In the genomic region with DNA sequence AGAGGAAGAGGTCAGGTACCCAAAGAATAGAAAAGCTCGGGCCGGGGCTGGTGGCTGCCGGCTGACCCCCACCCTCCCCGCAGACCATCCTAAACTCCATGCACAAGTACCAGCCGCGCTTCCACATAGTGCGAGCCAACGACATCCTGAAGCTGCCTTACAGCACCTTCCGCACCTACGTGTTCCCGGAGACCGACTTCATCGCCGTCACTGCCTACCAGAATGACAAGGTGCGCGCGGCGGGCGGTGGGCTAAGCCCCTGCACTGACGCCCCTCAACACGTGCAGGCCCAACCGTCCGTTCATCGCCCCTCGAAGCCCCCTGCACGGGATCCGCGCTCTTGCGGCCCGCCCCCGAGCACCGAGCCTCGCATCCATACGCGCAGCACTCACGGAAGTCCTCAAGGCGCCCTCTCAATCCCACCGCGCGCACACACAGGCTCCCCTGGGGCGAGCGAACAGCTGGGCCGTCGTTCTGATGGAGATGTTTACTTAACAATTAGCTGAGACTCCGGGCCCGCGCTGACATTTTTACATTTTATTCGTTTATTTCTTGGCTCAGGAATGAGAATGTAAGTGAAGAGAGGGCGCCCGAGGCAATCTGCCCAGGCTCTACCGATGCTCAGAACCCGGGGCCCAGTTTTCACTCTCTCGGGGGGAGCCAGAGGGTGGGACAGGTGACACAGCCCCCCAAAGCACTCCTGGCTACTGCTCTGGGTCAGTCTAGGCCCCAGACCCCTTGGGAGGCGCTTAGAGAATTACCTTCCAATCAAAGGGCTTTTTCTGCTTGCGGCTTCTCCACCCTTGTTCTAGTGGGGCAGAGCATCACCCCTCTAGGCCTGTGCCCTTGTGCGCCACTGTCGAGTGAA, we compare ENCODE assay signal across 2 cellular contexts.
TF ChIP-seq lines count a peak whose summit lies in the region.

No MANE protein-coding gene starts in this region.

TF ChIP-seq in IMR-90, 13 proteins besides CTCF, POLR2A, EP300 and RAD21:
- TF ChIP-seq RFX5 (IDR thresholded peaks at IDR 0.05; ENCODE audit: low read depth, low read length) (no peak), USF2 (IDR thresholded peaks at IDR 0.05; ENCODE audit: low read depth, low read length) (no peak), BHLHE40 (IDR thresholded peaks at IDR 0.05; ENCODE audit: low read depth, low read length) (no peak), FOS (IDR thresholded peaks at IDR 0.05; ENCODE audit: low read depth, low read length) (no peak), CEBPB (IDR thresholded peaks at IDR 0.05; ENCODE audit: low read depth, low read length) (no peak), RCOR1 (IDR thresholded peaks at IDR 0.05; ENCODE audit: insufficient replicate concordance, low read length) (no peak), CHD1 (IDR thresholded peaks at IDR 0.05; ENCODE audit: low read depth, low read length) (no peak; the same call in 1 of the 2 replicates), MAFK (IDR thresholded peaks at IDR 0.05; ENCODE audit: low read depth, low read length) (no peak), MXI1 (IDR thresholded peaks at IDR 0.05; ENCODE audit: borderline replicate concordance, low read depth, low read length) (no peak), NFE2L2 (IDR thresholded peaks at IDR 0.05; ENCODE audit: low read depth, low read length) (no peak), MAZ (IDR thresholded peaks at IDR 0.05; ENCODE audit: borderline replicate concordance, low read depth, low read length) (no peak), SMC3 (IDR thresholded peaks at IDR 0.05; ENCODE audit: low read depth, low read length) (no peak)
- TF ChIP-seq, protein P1, sequence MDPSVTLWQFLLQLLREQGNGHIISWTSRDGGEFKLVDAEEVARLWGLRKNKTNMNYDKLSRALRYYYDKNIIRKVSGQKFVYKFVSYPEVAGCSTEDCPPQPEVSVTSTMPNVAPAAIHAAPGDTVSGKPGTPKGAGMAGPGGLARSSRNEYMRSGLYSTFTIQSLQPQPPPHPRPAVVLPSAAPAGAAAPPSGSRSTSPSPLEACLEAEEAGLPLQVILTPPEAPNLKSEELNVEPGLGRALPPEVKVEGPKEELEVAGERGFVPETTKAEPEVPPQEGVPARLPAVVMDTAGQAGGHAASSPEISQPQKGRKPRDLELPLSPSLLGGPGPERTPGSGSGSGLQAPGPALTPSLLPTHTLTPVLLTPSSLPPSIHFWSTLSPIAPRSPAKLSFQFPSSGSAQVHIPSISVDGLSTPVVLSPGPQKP (IDR thresholded peaks at IDR 0.05; ENCODE audit: borderline replicate concordance, low read depth, low read length), result no peak
TF ChIP-seq in IMR-90: peak in this region for 0.

TF ChIP-seq in SK-N-SH, 30 proteins besides CTCF, POLR2A, EP300 and RAD21:
- TF ChIP-seq RCOR1 (IDR thresholded peaks at IDR 0.05; ENCODE audit: low read length), result no peak
